In genomic region chr2:150479075-150479915, GRCh38 we compare ENCODE assay signal across 15 cellular contexts. TPM values are rescaled to one million over a fixed set of nuclear protein-coding genes. Genes with fewer than 3 reads are reported as not detected.
DNase-seq lines count a peak whose midpoint lies in the region; ATAC-seq, FAIRE-seq and TF ChIP-seq lines count a peak whose summit lies in the region.
"Had no signal": no experiment of that assay in that cellular context is flagged by ENCODE, and none has a peak within 500 bp of the region (broad histone marks: within the 10 kb centered on the region; RNA-seq: fewer than 3 reads in every experiment).

No MANE protein-coding gene starts in this region.

- dilution Hi-C loops in endothelial cell of umbilical vein (cut with MboI; ENCODE audit: extremely low pct_ligation_motif_present, low sequenced_read_pairs), result loop anchor here (25.0 kb wide), 1 partner anchor 342 kb away; no protein-coding TSS in a partner anchor

- H3K27ac Mint-ChIP-seq in CD8-positive, alpha-beta T cell, result no peak overlapping the region

- H3K9ac ChIP-seq in endothelial cell of umbilical vein (replicated peaks; ENCODE audit: extremely low read depth, insufficient read depth, low read length), result peak overlapping the region; percentile 66
- H3K9ac ChIP-seq in neural cell (ENCODE audit: low read length), result no peak overlapping the region
- H3K9ac ChIP-seq: BLaER1 had no signal

- H3K4me2 ChIP-seq in endothelial cell of umbilical vein (ENCODE audit: insufficient read depth, low read length), result peak overlapping the region; percentile 94
- no peak overlapping the region for H3K4me2 ChIP-seq in neural cell (ENCODE audit: low read length)
- H3K4me2 ChIP-seq: BLaER1 had no signal

- POLR2A ChIA-PET in endothelial cell of umbilical vein (lab: Charles Lee), result interaction anchor here (1.1 to 1.4 kb wide), 3 partner anchors 10 to 336 kb away, joined by 3 to 6 read pairs (median 4); no protein-coding TSS in a partner anchor
- POLR2A ChIA-PET in CD8-positive, alpha-beta T cell (lab: Charles Lee), result no interaction called here

- H3K79me2 ChIP-seq in endothelial cell of umbilical vein (ENCODE audit: control insufficient read depth, insufficient read depth, low read length), result peaks cover 100% of the 10 kb centered on the region
- H3K79me2 ChIP-seq in neural cell (replicated peaks; ENCODE audit: insufficient read depth, low read length), result peaks cover 100% of the 10 kb centered on the region

- H3K4me1 ChIP-seq in endothelial cell of umbilical vein (ENCODE audit: control insufficient read depth, extremely low read depth, insufficient read depth, low read length), result peaks cover 97% of the 10 kb centered on the region
- H3K4me1 ChIP-seq in CD8-positive, alpha-beta T cell (ENCODE audit: insufficient read depth, low read length), result no peaks in the 10 kb centered on the region

- no peak overlapping the region for H3K4me3 Mint-ChIP-seq in CD8-positive, alpha-beta T cell

- ATAC-seq in CD8-positive, alpha-beta T cell, result no peak
- ATAC-seq in HG03108 (IDR thresholded peaks at IDR 0.05; ENCODE audit: unreplicated experiment), result no peak

- H3K36me3 ChIP-seq in endothelial cell of umbilical vein (ENCODE audit: control insufficient read depth in 2 of 2, extremely low read depth in 1 of 2, insufficient read depth in 2 of 2, low read length in 2 of 2) (peaks cover 6 to 42% of the 10 kb centered on the region in 2 experiments), neural cell (ENCODE audit: insufficient read depth, low read length) (peaks cover 7% of the 10 kb centered on the region)
- no peaks in the 10 kb centered on the region for H3K36me3 ChIP-seq in CD8-positive, alpha-beta T cell (ENCODE audit: insufficient read depth, low read length)
- H3K36me3 ChIP-seq: BLaER1 had no signal

- TF ChIP-seq CTCF in endothelial cell of umbilical vein (IDR thresholded peaks at IDR 0.05; ENCODE audit: extremely low read depth in 1 of 2, insufficient read depth in 1 of 2, low read depth in 1 of 2, low read length in 2 of 2) (no peak), neural cell (IDR thresholded peaks at IDR 0.05; ENCODE audit: poor library complexity, severe bottlenecking) (no peak)
- TF ChIP-seq CTCF in CD8-positive, alpha-beta T cell (IDR thresholded peaks at IDR 0.05), result no peak

- peaks cover 2% of the 10 kb centered on the region for H3F3A ChIP-seq in neural cell (ENCODE audit: insufficient read depth, low read length, poor library complexity, severe bottlenecking)

- no peaks in the 10 kb centered on the region for H3K4me1 Mint-ChIP-seq in CD8-positive, alpha-beta T cell (ENCODE audit: low read depth)

- peak; percentile 44 for FAIRE-seq in RCC 7860 (lab: Jason Lieb, UNC)
- no peak for FAIRE-seq in endothelial cell of umbilical vein (lab: Jason Lieb, UNC)
- FAIRE-seq: small intestine had no signal

- H3K9me3 ChIP-seq in endothelial cell of umbilical vein (replicated peaks; ENCODE audit: control insufficient read depth, insufficient read depth, low read length) (no peaks in the 10 kb centered on the region), neural cell (ENCODE audit: low read length) (no peaks in the 10 kb centered on the region)
- no peaks in the 10 kb centered on the region for H3K9me3 ChIP-seq in CD8-positive, alpha-beta T cell (ENCODE audit: low read length)
- H3K9me3 ChIP-seq: BLaER1 had no signal

- peaks cover 24% of the 10 kb centered on the region for H4K20me1 ChIP-seq in endothelial cell of umbilical vein (replicated peaks; ENCODE audit: control insufficient read depth, extremely low read depth, insufficient read depth, low read length)
- no peaks in the 10 kb centered on the region for H4K20me1 ChIP-seq in neural cell (ENCODE audit: insufficient read depth)
- H4K20me1 ChIP-seq: BLaER1 had no signal

- no peaks in the 10 kb centered on the region for H3K9me1 ChIP-seq in endothelial cell of umbilical vein (replicated peaks; ENCODE audit: control insufficient read depth, extremely low read depth, insufficient read depth, low read length)

- H3K9me3 Mint-ChIP-seq in CD8-positive, alpha-beta T cell, result no peaks in the 10 kb centered on the region

- peaks cover 4% of the 10 kb centered on the region for H3K27me3 Mint-ChIP-seq in CD8-positive, alpha-beta T cell (ENCODE audit: low read depth)

- peak; percentile 42 for DNase-seq in Daoy (ENCODE audit: low read depth)
- peak; percentile 65 for DNase-seq in RCC 7860 (ENCODE audit: low spot score)
- peak; percentile 44 for DNase-seq in endothelial cell of umbilical vein (ENCODE audit: low read depth, low spot score)
- DNase-seq in nucleus accumbens (lab: John Stamatoyannopoulos, UW), result no peak
- DNase-seq in NCI-H2196 (lab: John Stamatoyannopoulos, UW; ENCODE audit: unreplicated experiment), result no peak
- DNase-seq in CD8-positive, alpha-beta T cell, result no peak
- DNase-seq: activated T-cell treated with anti-CD3 and anti-CD28 coated beads for 4 hours; NCI-H1048; NK-92 treated with Interleukin-12 subunit alpha and Interleukin-12 subunit beta, amount 100 ng/mL, for 24 hours; small intestine; stimulated activated CD8-positive, alpha-beta memory T cell treated with anti-CD3 and anti-CD28 coated beads, Interleukin-4, amount 100 ng/mL, for 48 hours had no signal

- TF ChIP-seq POLR2A in endothelial cell of umbilical vein (IDR thresholded peaks at IDR 0.05; ENCODE audit: low read depth, low read length), result no peak

- intact Hi-C loops in endothelial cell of umbilical vein (cut with micrococcal nuclease), result no loop called here
- intact Hi-C loops in CD8-positive, alpha-beta T cell (cut with DNase I, micrococcal nuclease), result no loop called here

- TSS peak; percentile 71 for BruUV-seq in endothelial cell of umbilical vein (replicated peaks; lab: Mats Ljungman, UMichigan)

- H3K36me3 Mint-ChIP-seq in CD8-positive, alpha-beta T cell, result no peaks in the 10 kb centered on the region

- H3K4me3 ChIP-seq in endothelial cell of umbilical vein (replicated peaks in 1 of 3; ENCODE audit: insufficient read depth in 1 of 3, low read depth in 1 of 3, low read length in 3 of 3) (peak overlapping the region in 1 of 3 experiments; percentile 46), neural cell (ENCODE audit: low read length) (peak overlapping the region; percentile 76)
- H3K4me3 ChIP-seq in CD8-positive, alpha-beta T cell (ENCODE audit: low read depth, low read length), result no peak overlapping the region
- H3K4me3 ChIP-seq: BLaER1, lung had no signal

- H3K27ac ChIP-seq in endothelial cell of umbilical vein (ENCODE audit: insufficient read depth, low read depth, low read length) (peak overlapping the region; percentile 83), neural cell (ENCODE audit: low read length) (no peak overlapping the region)
- H3K27ac ChIP-seq in CD8-positive, alpha-beta T cell (ENCODE audit: low read depth, low read length), result no peak overlapping the region
- H3K27ac ChIP-seq: BLaER1 had no signal

- no peaks in the 10 kb centered on the region for H3K9me2 ChIP-seq in neural cell (ENCODE audit: insufficient read depth, low read length)

- TF ChIP-seq EP300 in neural cell (conservative IDR thresholded peaks at IDR 0.05; ENCODE audit: poor library complexity, severe bottlenecking), result no peak

- no peak overlapping the region for H2AFZ ChIP-seq in endothelial cell of umbilical vein (ENCODE audit: low read depth, low read length)
- H2AFZ ChIP-seq in neural cell (ENCODE audit: low read depth, low read length), result no peak overlapping the region

- H3K27me3 ChIP-seq in endothelial cell of umbilical vein (ENCODE audit: control insufficient read depth in 2 of 2, insufficient read depth in 2 of 2, low read length in 2 of 2) (no peaks in the 10 kb centered on the region), neural cell (ENCODE audit: insufficient read depth, low read depth, low read length) (no peaks in the 10 kb centered on the region)
- H3K27me3 ChIP-seq in CD8-positive, alpha-beta T cell (ENCODE audit: insufficient read depth, low read length), result no peaks in the 10 kb centered on the region
- H3K27me3 ChIP-seq: BLaER1 had no signal

- TF ChIP-seq RAD21 in neural cell (conservative IDR thresholded peaks at IDR 0.05), result no peak

- CTCF ChIA-PET in endothelial cell of umbilical vein (lab: Charles Lee), result interaction anchor here (0.8 to 2.2 kb wide), 4 partner anchors 10 to 834 kb away, joined by 3 to 10 read pairs (median 6); no protein-coding TSS in a partner anchor
- CTCF ChIA-PET in CD8-positive, alpha-beta T cell (lab: Charles Lee), result no interaction called here

TF ChIP-seq in endothelial cell of umbilical vein, 7 proteins besides CTCF, POLR2A, EP300 and RAD21:
- no peak for TF ChIP-seq EZH2 (IDR thresholded peaks at IDR 0.05; ENCODE audit: borderline replicate concordance, low read depth, low read length, severe bottlenecking)
- TF ChIP-seq GATA2 (IDR thresholded peaks at IDR 0.05; ENCODE audit: insufficient read depth, insufficient read length, low read depth, low read length), result no peak
- no peak for TF ChIP-seq JUN (IDR thresholded peaks at IDR 0.05; ENCODE audit: borderline replicate concordance, insufficient read depth, insufficient read length, low read depth)
- TF ChIP-seq FOS (IDR thresholded peaks at IDR 0.05; ENCODE audit: borderline replicate concordance, insufficient read depth, low read length), result no peak

TF ChIP-seq in neural cell, 6 proteins besides CTCF, POLR2A, EP300 and RAD21:
- no peak for TF ChIP-seq EZH2 (IDR thresholded peaks at IDR 0.05; ENCODE audit: borderline replicate concordance, insufficient read depth, low read length, poor library complexity, severe bottlenecking)

RNA-seq across cellular contexts. Expression of gene RND3, which starts 8.2 kb away (rescaled TPM):
- total RNA-seq in Daoy (2014; rRNA removed; shearing (Covaris generic)), result 75.7 and 82.3 TPM in 2 replicates
- 132 and 158 TPM in 2 replicates for total RNA-seq in endothelial cell of umbilical vein
- 53.3 and 57.1 TPM in 2 replicates for polyA plus RNA-seq in endothelial cell of umbilical vein
- 107 and 123 TPM in 2 replicates for polyA plus RNA-seq in endothelial cell of umbilical vein (2011; cell fraction: cytosol; rRNA removed)
- polyA plus RNA-seq in endothelial cell of umbilical vein (2011; cell fraction: nucleus; rRNA removed), result 175 and 179 TPM in 2 replicates
- polyA plus RNA-seq in endothelial cell of umbilical vein (2012), result 190 and 258 TPM in 2 replicates
- 260 and 272 TPM in 2 replicates for polyA minus RNA-seq in endothelial cell of umbilical vein
- 15.0 TPM for polyA minus RNA-seq in endothelial cell of umbilical vein (2011; cell fraction: cytosol; rRNA and poly(A)+ RNA removed)
- 211 and 223 TPM in 2 replicates for polyA minus RNA-seq in endothelial cell of umbilical vein (2011; cell fraction: nucleus; rRNA and poly(A)+ RNA removed)
- 126 and 143 TPM in 2 replicates for polyA plus RNA-seq in neural cell
- polyA minus RNA-seq in neural cell, result 225 and 239 TPM in 2 replicates
- not detected for total RNA-seq in CD8-positive, alpha-beta T cell

Comparison
In these comparisons a context has a peak if more than half of its experiments do, and no peak if none do; other contexts are left out.
1. DNase-seq: peak in Daoy (single experiment), RCC 7860 (single experiment) and endothelial cell of umbilical vein (single experiment); none in nucleus accumbens (0 of 56), NCI-H2196 (single experiment) and CD8-positive, alpha-beta T cell (0 of 7).
2. RNA of gene RND3, which starts 8.2 kb away (total RNA-seq): 132 to 158 TPM in endothelial cell of umbilical vein and 75.7 to 82.3 TPM in Daoy; not detected in CD8-positive, alpha-beta T cell; every median in the first group is over 10 times any median in the second.